ENCODE assay signal across 25 cellular contexts in genomic region chr2:160168878-160169277, GRCh38. TPM values are rescaled to one million over a fixed set of nuclear protein-coding genes. Genes with fewer than 3 reads are reported as not detected.
"Had no signal": no experiment of that assay in that cellular context is flagged by ENCODE, and none has a peak within 500 bp of the region (broad histone marks: within the 10 kb centered on the region; RNA-seq: fewer than 3 reads in every experiment).

No MANE protein-coding gene starts in this region.

- FAIRE-seq: TTC549 had no signal

- H3K27me3 Mint-ChIP-seq: activated B cell treated with CpG ODN at 0.5 μM for 24 hours, naive B cell had no signal

- H3K4me3 Mint-ChIP-seq: activated B cell treated with CpG ODN at 0.5 μM for 24 hours; central memory CD8-positive, alpha-beta T cell; naive B cell; stimulated activated effector memory CD8-positive, alpha-beta T cell treated with anti-CD3 and anti-CD28 coated beads, Interleukin-12 subunit alpha, Interleukin-12 subunit beta, amount 100 ng/mL, for 72 hours had no signal

- H3K9me3 ChIP-seq: gastrocnemius medialis, heart left ventricle, right lobe of liver, stomach, testis, upper lobe of left lung had no signal

- H3K4me3 ChIP-seq: gastrocnemius medialis, heart left ventricle, right lobe of liver, stomach, testis, upper lobe of left lung had no signal

- H3K27ac Mint-ChIP-seq: activated B cell treated with CpG ODN at 0.5 μM for 24 hours; naive B cell; stimulated activated effector memory CD8-positive, alpha-beta T cell treated with anti-CD3 and anti-CD28 coated beads, Interleukin-12 subunit alpha, Interleukin-12 subunit beta, amount 100 ng/mL, for 72 hours had no signal

- H3K4me1 ChIP-seq: gastrocnemius medialis, right lobe of liver had no signal

- DNase-seq: activated B cell treated with CpG ODN at 0.5 μM for 24 hours; activated CD4-positive, alpha-beta T cell treated with anti-CD3 and anti-CD28 coated beads for 4 hours; activated CD8-positive, alpha-beta memory T cell treated with anti-CD3 and anti-CD28 coated beads, Interleukin-2, amount 50 U/mL, for 48 hours; activated effector memory CD4-positive, alpha-beta T cell treated with Interleukin-2 at 50 U/mL for 16 hours; activated naive CD4-positive, alpha-beta T cell treated with anti-CD3 and anti-CD28 coated beads, Interleukin-2, amount 50 U/mL, for 16 hours; activated T-cell treated with anti-CD3 and anti-CD28 coated beads, Interleukin-2, amount 50 U/mL, for 48 hours; aorta; brain microvascular endothelial cell; effector CD4-positive, alpha-beta T cell; gastrocnemius medialis; heart left ventricle; mammary epithelial cell; naive B cell; right lobe of liver; stimulated activated CD4-positive, alpha-beta T cell treated with anti-CD3 and anti-CD28 coated beads, Interleukin-4, amount 100 ng/mL, for 24 hours; stomach; testis; upper lobe of left lung had no signal

- H3K27ac ChIP-seq: brain microvascular endothelial cell, gastrocnemius medialis, heart left ventricle, right lobe of liver, stomach, testis had no signal

- H3K27me3 ChIP-seq: brain microvascular endothelial cell, gastrocnemius medialis, heart left ventricle, right lobe of liver, stomach, testis, upper lobe of left lung had no signal

- H3K4me1 Mint-ChIP-seq: activated B cell treated with CpG ODN at 0.5 μM for 24 hours; central memory CD8-positive, alpha-beta T cell; naive B cell; stimulated activated effector memory CD8-positive, alpha-beta T cell treated with anti-CD3 and anti-CD28 coated beads, Interleukin-12 subunit alpha, Interleukin-12 subunit beta, amount 100 ng/mL, for 72 hours had no signal

- H3K36me3 ChIP-seq: brain microvascular endothelial cell, heart left ventricle, right lobe of liver, upper lobe of left lung had no signal

- H3K36me3 Mint-ChIP-seq: naive B cell; stimulated activated effector memory CD8-positive, alpha-beta T cell treated with anti-CD3 and anti-CD28 coated beads, Interleukin-12 subunit alpha, Interleukin-12 subunit beta, amount 100 ng/mL, for 72 hours had no signal

- ATAC-seq: esophagus mucosa; gastrocnemius medialis; heart left ventricle; left lobe of liver; right lobe of liver; stimulated activated effector memory CD8-positive, alpha-beta T cell treated with anti-CD3 and anti-CD28 coated beads, Interleukin-12 subunit alpha, Interleukin-12 subunit beta, amount 100 ng/mL, for 72 hours had no signal

- H3K9me3 Mint-ChIP-seq: activated B cell treated with CpG ODN at 0.5 μM for 24 hours; central memory CD8-positive, alpha-beta T cell; naive B cell; stimulated activated effector memory CD8-positive, alpha-beta T cell treated with anti-CD3 and anti-CD28 coated beads, Interleukin-12 subunit alpha, Interleukin-12 subunit beta, amount 100 ng/mL, for 72 hours had no signal

RNA-seq across cellular contexts. Expression of gene ITGB6, which starts 31.2 kb away (rescaled TPM):
- total RNA-seq: activated B cell treated with CpG ODN at 0.5 μM for 24 hours; mononuclear cell; T-helper 2 cell treated with Interferon-gamma antibody and Interleukin-4, amounts not matched to agents 100 ng/mL and 5 ng/mL, for 36 hours had no signal
